1 cellular context compared by ENCODE assay signal in genomic region chr4:7826909-7827306, GRCh38.
TF ChIP-seq lines count a peak whose summit lies in the region.

No MANE protein-coding gene starts in this region.

TF ChIP-seq in K562, 482 proteins besides CTCF, POLR2A, EP300 and RAD21 (continued from another document):
- TF ChIP-seq, protein P1, sequence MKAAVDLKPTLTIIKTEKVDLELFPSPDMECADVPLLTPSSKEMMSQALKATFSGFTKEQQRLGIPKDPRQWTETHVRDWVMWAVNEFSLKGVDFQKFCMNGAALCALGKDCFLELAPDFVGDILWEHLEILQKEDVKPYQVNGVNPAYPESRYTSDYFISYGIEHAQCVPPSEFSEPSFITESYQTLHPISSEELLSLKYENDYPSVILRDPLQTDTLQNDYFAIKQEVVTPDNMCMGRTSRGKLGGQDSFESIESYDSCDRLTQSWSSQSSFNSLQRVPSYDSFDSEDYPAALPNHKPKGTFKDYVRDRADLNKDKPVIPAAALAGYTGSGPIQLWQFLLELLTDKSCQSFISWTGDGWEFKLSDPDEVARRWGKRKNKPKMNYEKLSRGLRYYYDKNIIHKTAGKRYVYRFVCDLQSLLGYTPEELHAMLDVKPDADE (conservative IDR thresholded peaks at IDR 0.05; ENCODE audit: control insufficient read depth, low read depth, low read length): no peak
- TF ChIP-seq ATF7 (IDR thresholded peaks at IDR 0.05) (peak; percentile 82), MAZ (CRISPR knock-in tag; conservative IDR thresholded peaks at IDR 0.05 in 1 of 2, IDR thresholded peaks at IDR 0.05 in 1 of 2) (no peak), ZNF551 (CRISPR knock-in tag; IDR thresholded peaks at IDR 0.05) (no peak), KDM4B (IDR thresholded peaks at IDR 0.05; ENCODE audit: borderline replicate concordance in 2 of 2, low read depth in 1 of 2) (no peak), HNRNPUL1 (IDR thresholded peaks at IDR 0.05; ENCODE audit: low read length) (no peak), ZNF609 (CRISPR knock-in tag; IDR thresholded peaks at IDR 0.05; ENCODE audit: borderline replicate concordance) (no peak), ZSCAN32 (CRISPR knock-in tag; IDR thresholded peaks at IDR 0.05) (no peak), JUNB (CRISPR knock-in tag; conservative IDR thresholded peaks at IDR 0.05) (peak; percentile 85), HOMEZ (CRISPR knock-in tag; IDR thresholded peaks at IDR 0.05) (no peak), ZNF12 (CRISPR knock-in tag; IDR thresholded peaks at IDR 0.05) (0 out of 2 replicates have a peak, but pooled peaks have one; percentile 9), ATF1 (CRISPR knock-in tag; IDR thresholded peaks at IDR 0.05) (no peak), ATF1 (tag; IDR thresholded peaks at IDR 0.05) (peak; percentile 36; the same call in 1 of the 2 replicates), ARID1B (IDR thresholded peaks at IDR 0.05) (no peak), HMGN3 (IDR thresholded peaks at IDR 0.05; ENCODE audit: borderline replicate concordance, extremely low read depth, insufficient read length, low read depth, low read length) (no peak), ATF3 (IDR thresholded peaks at IDR 0.05) (peak; percentile 93), ATF3 (CRISPR knock-in tag; conservative IDR thresholded peaks at IDR 0.05) (no peak), E4F1 (CRISPR knock-in tag; IDR thresholded peaks at IDR 0.05; ENCODE audit: borderline replicate concordance) (no peak), SRSF3 (IDR thresholded peaks at IDR 0.05; ENCODE audit: insufficient read depth, low read length) (no peak)
- TF ChIP-seq, protein P2, sequence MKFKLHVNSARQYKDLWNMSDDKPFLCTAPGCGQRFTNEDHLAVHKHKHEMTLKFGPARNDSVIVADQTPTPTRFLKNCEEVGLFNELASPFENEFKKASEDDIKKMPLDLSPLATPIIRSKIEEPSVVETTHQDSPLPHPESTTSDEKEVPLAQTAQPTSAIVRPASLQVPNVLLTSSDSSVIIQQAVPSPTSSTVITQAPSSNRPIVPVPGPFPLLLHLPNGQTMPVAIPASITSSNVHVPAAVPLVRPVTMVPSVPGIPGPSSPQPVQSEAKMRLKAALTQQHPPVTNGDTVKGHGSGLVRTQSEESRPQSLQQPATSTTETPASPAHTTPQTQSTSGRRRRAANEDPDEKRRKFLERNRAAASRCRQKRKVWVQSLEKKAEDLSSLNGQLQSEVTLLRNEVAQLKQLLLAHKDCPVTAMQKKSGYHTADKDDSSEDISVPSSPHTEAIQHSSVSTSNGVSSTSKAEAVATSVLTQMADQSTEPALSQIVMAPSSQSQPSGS (CRISPR knock-in tag; IDR thresholded peaks at IDR 0.05): peak; percentile 45; the same call in 1 of the 2 replicates
- TF ChIP-seq, protein P3, sequence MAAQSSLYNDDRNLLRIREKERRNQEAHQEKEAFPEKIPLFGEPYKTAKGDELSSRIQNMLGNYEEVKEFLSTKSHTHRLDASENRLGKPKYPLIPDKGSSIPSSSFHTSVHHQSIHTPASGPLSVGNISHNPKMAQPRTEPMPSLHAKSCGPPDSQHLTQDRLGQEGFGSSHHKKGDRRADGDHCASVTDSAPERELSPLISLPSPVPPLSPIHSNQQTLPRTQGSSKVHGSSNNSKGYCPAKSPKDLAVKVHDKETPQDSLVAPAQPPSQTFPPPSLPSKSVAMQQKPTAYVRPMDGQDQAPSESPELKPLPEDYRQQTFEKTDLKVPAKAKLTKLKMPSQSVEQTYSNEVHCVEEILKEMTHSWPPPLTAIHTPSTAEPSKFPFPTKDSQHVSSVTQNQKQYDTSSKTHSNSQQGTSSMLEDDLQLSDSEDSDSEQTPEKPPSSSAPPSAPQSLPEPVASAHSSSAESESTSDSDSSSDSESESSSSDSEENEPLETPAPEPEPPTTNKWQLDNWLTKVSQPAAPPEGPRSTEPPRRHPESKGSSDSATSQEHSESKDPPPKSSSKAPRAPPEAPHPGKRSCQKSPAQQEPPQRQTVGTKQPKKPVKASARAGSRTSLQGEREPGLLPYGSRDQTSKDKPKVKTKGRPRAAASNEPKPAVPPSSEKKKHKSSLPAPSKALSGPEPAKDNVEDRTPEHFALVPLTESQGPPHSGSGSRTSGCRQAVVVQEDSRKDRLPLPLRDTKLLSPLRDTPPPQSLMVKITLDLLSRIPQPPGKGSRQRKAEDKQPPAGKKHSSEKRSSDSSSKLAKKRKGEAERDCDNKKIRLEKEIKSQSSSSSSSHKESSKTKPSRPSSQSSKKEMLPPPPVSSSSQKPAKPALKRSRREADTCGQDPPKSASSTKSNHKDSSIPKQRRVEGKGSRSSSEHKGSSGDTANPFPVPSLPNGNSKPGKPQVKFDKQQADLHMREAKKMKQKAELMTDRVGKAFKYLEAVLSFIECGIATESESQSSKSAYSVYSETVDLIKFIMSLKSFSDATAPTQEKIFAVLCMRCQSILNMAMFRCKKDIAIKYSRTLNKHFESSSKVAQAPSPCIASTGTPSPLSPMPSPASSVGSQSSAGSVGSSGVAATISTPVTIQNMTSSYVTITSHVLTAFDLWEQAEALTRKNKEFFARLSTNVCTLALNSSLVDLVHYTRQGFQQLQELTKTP (IDR thresholded peaks at IDR 0.05; ENCODE audit: low read depth in 1 of 2, partially characterized antibody in 2 of 2): no peak
